Comparison of ENCODE assay signal across 17 cellular contexts in the genomic region with DNA sequence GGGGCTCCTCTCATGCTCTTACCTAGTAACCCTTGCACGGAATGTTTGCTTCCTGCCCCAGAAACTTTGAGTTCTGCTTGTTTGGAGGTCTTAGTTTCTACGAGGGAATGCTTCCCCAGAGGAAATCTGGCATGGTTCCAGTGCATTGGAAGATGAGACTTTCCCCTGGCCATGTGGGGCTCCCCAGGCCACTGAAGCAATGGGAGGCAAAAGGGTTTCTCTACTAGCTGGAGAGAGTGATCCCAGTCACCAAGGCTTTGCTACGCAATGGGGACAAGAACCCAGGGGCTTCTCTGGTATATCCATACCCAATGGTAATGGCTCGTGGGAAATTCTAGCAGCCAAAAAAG.
"Had no signal": no experiment of that assay in that cellular context is flagged by ENCODE, and none has a peak within 500 bp of the region (broad histone marks: within the 10 kb centered on the region; RNA-seq: fewer than 3 reads in every experiment).

No MANE protein-coding gene starts in this region.

- H3K9me3 Mint-ChIP-seq: activated T-helper 1 cell treated with anti-CD3 and anti-CD28 coated beads, Interleukin-12 subunit alpha, Interleukin-12 subunit beta, Interleukin-2, Interleukin-4 antibody, amounts not matched to agents 30 ng/mL and 10 ng/mL and 1 ng/mL, durations not matched to agents 14 hours and 24 hours and 36 hours; stimulated activated naive CD8-positive, alpha-beta T cell treated with anti-CD3 and anti-CD28 coated beads, Interleukin-15, amount 100 ng/mL, for 72 hours; T-helper 2 cell treated with Interferon-gamma antibody and Interleukin-4, amounts not matched to agents 5 μg/mL and 100 μg/mL, for 36 hours had no signal

- H3K9me3 ChIP-seq: body of pancreas, heart right ventricle, pancreas, testis, upper lobe of right lung had no signal

- H3K27me3 ChIP-seq: testis had no signal

- H3K4me3 ChIP-seq: body of pancreas, heart right ventricle, neural progenitor cell, pancreas, testis, upper lobe of right lung had no signal

- H3K27ac ChIP-seq: body of pancreas, heart right ventricle, neural progenitor cell, pancreas, testis, upper lobe of right lung had no signal

- H3K4me3 Mint-ChIP-seq: activated T-helper 1 cell treated with anti-CD3 and anti-CD28 coated beads, Interleukin-12 subunit alpha, Interleukin-12 subunit beta, Interleukin-2, Interleukin-4 antibody, amounts not matched to agents 30 ng/mL and 10 ng/mL and 1 ng/mL, durations not matched to agents 14 hours and 24 hours and 36 hours; neural progenitor cell; T-helper 2 cell treated with Interferon-gamma antibody and Interleukin-4, amounts not matched to agents 5 μg/mL and 100 μg/mL, for 36 hours had no signal

- DNase-seq: activated naive CD4-positive, alpha-beta T cell; amniotic stem cell; body of pancreas; central memory CD4-positive, alpha-beta T cell; cortex of kidney; effector CD8-positive, alpha-beta T cell; heart right ventricle; islet precursor cell; mesenchymal stem cell; pancreas; stimulated activated naive CD8-positive, alpha-beta T cell treated with anti-CD3 and anti-CD28 coated beads, Interleukin-15, amount 100 ng/mL, for 72 hours; testis; upper lobe of right lung had no signal

- H3K9ac ChIP-seq: neural progenitor cell had no signal

- H3K36me3 Mint-ChIP-seq: neural progenitor cell had no signal

- H3K36me3 ChIP-seq: heart right ventricle, neural progenitor cell, pancreas, upper lobe of right lung had no signal

- H3K27ac Mint-ChIP-seq: activated T-helper 1 cell treated with anti-CD3 and anti-CD28 coated beads, Interleukin-12 subunit alpha, Interleukin-12 subunit beta, Interleukin-2, Interleukin-4 antibody, amounts not matched to agents 30 ng/mL and 10 ng/mL and 1 ng/mL, durations not matched to agents 14 hours and 24 hours and 36 hours; T-helper 2 cell treated with Interferon-gamma antibody and Interleukin-4, amounts not matched to agents 5 μg/mL and 100 μg/mL, for 36 hours had no signal

- ATAC-seq: body of pancreas, heart right ventricle, left lobe of liver, pancreas had no signal

- H3K4me2 ChIP-seq: neural progenitor cell had no signal

- H2AFZ ChIP-seq: neural progenitor cell had no signal

- H3K4me1 ChIP-seq: body of pancreas, neural progenitor cell, pancreas, testis, upper lobe of right lung had no signal
